ENCODE assay signal across 28 cellular contexts in the genomic region with DNA sequence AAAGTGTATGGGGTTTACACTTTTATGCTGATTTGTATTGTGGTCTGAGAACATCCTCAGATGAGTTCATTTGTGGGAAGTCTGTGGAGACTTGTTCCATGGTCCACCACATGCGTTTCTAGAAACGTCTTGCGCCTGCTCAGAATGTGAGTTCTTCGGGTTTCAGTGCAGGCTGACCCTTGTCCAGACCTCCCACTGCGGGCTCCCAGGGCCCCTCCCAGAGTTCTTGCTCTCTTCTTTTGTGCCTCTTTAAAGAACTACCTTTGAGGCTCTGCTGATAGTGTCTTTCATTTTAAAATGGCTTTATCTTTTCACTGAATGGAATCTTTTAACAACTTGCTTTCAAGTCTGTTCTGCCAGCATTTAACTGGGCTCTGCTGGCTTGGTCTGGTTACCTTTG. TPM values are rescaled to one million over a fixed set of nuclear protein-coding genes. Genes with fewer than 3 reads are reported as not detected.
DNase-seq lines count a peak whose midpoint lies in the region; ATAC-seq, FAIRE-seq and TF ChIP-seq lines count a peak whose summit lies in the region.
"Had no signal": no experiment of that assay in that cellular context is flagged by ENCODE, and none has a peak within 500 bp of the region (broad histone marks: within the 10 kb centered on the region; RNA-seq: fewer than 3 reads in every experiment).

No MANE protein-coding gene starts in this region.

- H3K4me1 Mint-ChIP-seq in activated CD4-positive, alpha-beta T cell treated with anti-CD3 and anti-CD28 coated beads, Interleukin-2, amount 10 ng/mL, durations not matched to agents 24 days and 14 days, result peaks cover 3% of the 10 kb centered on the region
- peaks cover 4 to 6% of the 10 kb centered on the region in 2 donors for H3K4me1 Mint-ChIP-seq in natural killer cell treated with Interleukin-12 subunit alpha and Interleukin-12 subunit beta and Interleukin-15 and Interleukin-18, amount 100 ng/mL, for 72 hours (ENCODE audit: low read depth in 2 of 2)
- peaks cover 0 to 7% of the 10 kb centered on the region in 2 donors for H3K4me1 Mint-ChIP-seq in natural killer cell

- H3K27ac Mint-ChIP-seq in activated CD4-positive, alpha-beta T cell treated with anti-CD3 and anti-CD28 coated beads, Interleukin-2, amount 10 ng/mL, durations not matched to agents 24 days and 14 days, result peak overlapping the region; percentile 15
- peak overlapping the region; percentile 44 to 51 for H3K27ac Mint-ChIP-seq in natural killer cell treated with Interleukin-12 subunit alpha and Interleukin-12 subunit beta and Interleukin-15 and Interleukin-18, amount 100 ng/mL, for 72 hours
- H3K27ac Mint-ChIP-seq in natural killer cell, result peak overlapping the region in 1 of 2 donors; percentile 0
- H3K27ac Mint-ChIP-seq: CD4-positive, alpha-beta T cell had no signal

- no peaks in the 10 kb centered on the region for H3K4me1 ChIP-seq in ascending aorta
- H3K4me1 ChIP-seq: BLaER1, SJCRH30 had no signal

- H3K27me3 ChIP-seq in ascending aorta, result no peaks in the 10 kb centered on the region
- H3K27me3 ChIP-seq: BLaER1, SJCRH30 had no signal

- TF ChIP-seq POLR2A in GM12891 (IDR thresholded peaks at IDR 0.05; ENCODE audit: low read depth, low read length), result no peak

- DNase-seq in activated CD4-positive, alpha-beta T cell treated with anti-CD3 and anti-CD28 coated beads, Interleukin-2, amount 10 ng/mL, durations not matched to agents 24 days and 14 days, result no peak
- DNase-seq in activated CD4-positive, alpha-beta T cell treated with anti-CD3 and anti-CD28 coated beads for 48 hours, result no peak
- DNase-seq in natural killer cell treated with Interleukin-12 subunit alpha and Interleukin-12 subunit beta and Interleukin-15 and Interleukin-18, amount 100 ng/mL, for 72 hours (ENCODE audit: low spot score), result peak; percentile 5
- DNase-seq in natural killer cell (no peak), mesenteric fat pad (ENCODE audit: low spot score) (peak; percentile 64), ascending aorta (ENCODE audit: low spot score in 2 of 2) (no peak), GM12891 (ENCODE audit: insufficient read length, low spot score) (no peak)
- DNase-seq in stimulated activated CD4-positive, alpha-beta T cell treated with anti-CD3 and anti-CD28 coated beads, Interleukin-1b, Interleukin-23, amount 100 ng/mL, for 48 hours, result no peak
- DNase-seq: ACHN; CD4-positive, alpha-beta T cell; COR-L47; DMS79; GOT3; KG1; NCI-H1092 treated with DMSO at 0.1 percent for 48 hours; NCI-H1694; NCI-H2081; NCI-H2171; NCI-H524 treated with DMSO at 0.1 percent for 48 hours; NCI-H82; OCI-M1; SJCRH30 had no signal

- H3K9me3 ChIP-seq in ascending aorta, result no peaks in the 10 kb centered on the region
- H3K9me3 ChIP-seq: SJCRH30 had no signal

- no peak overlapping the region for H3K4me3 Mint-ChIP-seq in activated CD4-positive, alpha-beta T cell treated with anti-CD3 and anti-CD28 coated beads, Interleukin-2, amount 10 ng/mL, durations not matched to agents 24 days and 14 days
- no peak overlapping the region for H3K4me3 Mint-ChIP-seq in natural killer cell treated with Interleukin-12 subunit alpha and Interleukin-12 subunit beta and Interleukin-15 and Interleukin-18, amount 100 ng/mL, for 72 hours
- no peak overlapping the region for H3K4me3 Mint-ChIP-seq in natural killer cell
- H3K4me3 Mint-ChIP-seq: CD4-positive, alpha-beta T cell had no signal

- no peak for ATAC-seq in natural killer cell treated with Interleukin-12 subunit alpha and Interleukin-12 subunit beta and Interleukin-15 and Interleukin-18, amount 100 ng/mL, for 72 hours
- ATAC-seq in natural killer cell, result no peak
- ATAC-seq: HCT116 had no signal

- FAIRE-seq in GM12891 (lab: Jason Lieb, UNC), result no peak
- FAIRE-seq: GM18507, RCC 7860 had no signal

- no peak overlapping the region for H3K4me3 ChIP-seq in ascending aorta
- H3K4me3 ChIP-seq: BLaER1, SJCRH30 had no signal

- peaks cover 66% of the 10 kb centered on the region for H3K36me3 Mint-ChIP-seq in activated CD4-positive, alpha-beta T cell treated with anti-CD3 and anti-CD28 coated beads, Interleukin-2, amount 10 ng/mL, durations not matched to agents 24 days and 14 days (ENCODE audit: low read depth)
- peaks cover 42% of the 10 kb centered on the region for H3K36me3 Mint-ChIP-seq in natural killer cell treated with Interleukin-12 subunit alpha and Interleukin-12 subunit beta and Interleukin-15 and Interleukin-18, amount 100 ng/mL, for 72 hours
- peaks cover 19% of the 10 kb centered on the region for H3K36me3 Mint-ChIP-seq in natural killer cell

- no peaks in the 10 kb centered on the region for H3K9me3 Mint-ChIP-seq in activated CD4-positive, alpha-beta T cell treated with anti-CD3 and anti-CD28 coated beads, Interleukin-2, amount 10 ng/mL, durations not matched to agents 24 days and 14 days
- no peaks in the 10 kb centered on the region for H3K9me3 Mint-ChIP-seq in natural killer cell treated with Interleukin-12 subunit alpha and Interleukin-12 subunit beta and Interleukin-15 and Interleukin-18, amount 100 ng/mL, for 72 hours
- no peaks in the 10 kb centered on the region for H3K9me3 Mint-ChIP-seq in natural killer cell
- H3K9me3 Mint-ChIP-seq: CD4-positive, alpha-beta T cell had no signal

- no peak overlapping the region for H3K27ac ChIP-seq in ascending aorta
- H3K27ac ChIP-seq: 22Rv1, BLaER1, HL-60, SJCRH30 had no signal

- no peaks in the 10 kb centered on the region for H3K27me3 Mint-ChIP-seq in activated CD4-positive, alpha-beta T cell treated with anti-CD3 and anti-CD28 coated beads, Interleukin-2, amount 10 ng/mL, durations not matched to agents 24 days and 14 days
- no peaks in the 10 kb centered on the region for H3K27me3 Mint-ChIP-seq in natural killer cell treated with Interleukin-12 subunit alpha and Interleukin-12 subunit beta and Interleukin-15 and Interleukin-18, amount 100 ng/mL, for 72 hours
- H3K27me3 Mint-ChIP-seq in natural killer cell (ENCODE audit: low read depth in 2 of 2), result no peaks in the 10 kb centered on the region
- H3K27me3 Mint-ChIP-seq: CD4-positive, alpha-beta T cell had no signal

- H3K36me3 ChIP-seq in ascending aorta, result peaks cover 54 to 77% of the 10 kb centered on the region in 2 donors

- TF ChIP-seq CTCF in natural killer cell (IDR thresholded peaks at IDR 0.05) (no peak), ascending aorta (IDR thresholded peaks at IDR 0.05) (no peak)

- intact Hi-C loops in activated CD4-positive, alpha-beta T cell treated with anti-CD3 and anti-CD28 coated beads, Interleukin-2, amount 10 ng/mL, durations not matched to agents 24 days and 14 days (cut with micrococcal nuclease), result no loop called here
- intact Hi-C loops in natural killer cell (cut with micrococcal nuclease) (no loop called here), ascending aorta (cut with DNase I) (no loop called here)

TF ChIP-seq in GM12891, 5 proteins besides CTCF, POLR2A, EP300 and RAD21:
- TF ChIP-seq PAX5 (IDR thresholded peaks at IDR 0.05; ENCODE audit: insufficient read depth, low read length, severe bottlenecking) (no peak), TAF1 (IDR thresholded peaks at IDR 0.05; ENCODE audit: low read depth, low read length) (no peak), POU2F2 (IDR thresholded peaks at IDR 0.05; ENCODE audit: low read depth, low read length) (no peak), SPI1 (IDR thresholded peaks at IDR 0.05; ENCODE audit: low read depth, low read length) (no peak), POLR2AphosphoS5 (IDR thresholded peaks at IDR 0.05; ENCODE audit: low read depth, low read length) (no peak)
TF ChIP-seq in GM12891: peak in this region for 0.

RNA-seq across cellular contexts. Expression of a gene that starts 17.6 kb away (rescaled TPM):
- 37.8 and 40.3 TPM in 2 replicates for total RNA-seq in activated CD4-positive, alpha-beta T cell treated with anti-CD3 and anti-CD28 coated beads, Interleukin-2, amount 10 ng/mL, durations not matched to agents 24 days and 14 days
- total RNA-seq in natural killer cell treated with Interleukin-12 subunit alpha and Interleukin-12 subunit beta and Interleukin-15 and Interleukin-18, amount 100 ng/mL, for 72 hours, result 10 to 100 TPM; 25.3 to 35.5 TPM
- 10 to 100 TPM; 19.2 to 25.9 (median 22.5) TPM for total RNA-seq in natural killer cell
- total RNA-seq in mesenteric fat pad, result 26.4 TPM
- 29.8 TPM for total RNA-seq in ascending aorta
- 106 TPM for polyA plus RNA-seq in GM12891 (2012; ENCODE audit: low read depth, missing spikeins)

RNA-seq across cellular contexts. Expression of a gene that starts 19.1 kb away (rescaled TPM):
- 107 and 108 TPM in 2 replicates for total RNA-seq in activated CD4-positive, alpha-beta T cell treated with anti-CD3 and anti-CD28 coated beads, Interleukin-2, amount 10 ng/mL, durations not matched to agents 24 days and 14 days
- 10 to 100 TPM; 45.3 to 62.7 TPM for total RNA-seq in natural killer cell treated with Interleukin-12 subunit alpha and Interleukin-12 subunit beta and Interleukin-15 and Interleukin-18, amount 100 ng/mL, for 72 hours
- total RNA-seq in natural killer cell, result 10 to 100 TPM; 14.1 to 21.2 (median 17.1) TPM
- total RNA-seq in mesenteric fat pad, result 50.4 TPM
- total RNA-seq in ascending aorta, result 21.4 TPM
- polyA plus RNA-seq in GM12891 (2012; ENCODE audit: low read depth, missing spikeins), result 107 TPM

Comparison
In these comparisons a context has a peak if more than half of its experiments do, and no peak if none do; other contexts are left out.
1. DNase-seq: peak in natural killer cell treated with Interleukin-12 subunit alpha and Interleukin-12 subunit beta and Interleukin-15 and Interleukin-18, amount 100 ng/mL, for 72 hours (single experiment) and mesenteric fat pad (single experiment); none in activated CD4-positive, alpha-beta T cell treated with anti-CD3 and anti-CD28 coated beads, Interleukin-2, amount 10 ng/mL, durations not matched to agents 24 days and 14 days (single experiment), activated CD4-positive, alpha-beta T cell treated with anti-CD3 and anti-CD28 coated beads for 48 hours (single experiment), natural killer cell (single experiment), ascending aorta (0 of 2), stimulated activated CD4-positive, alpha-beta T cell treated with anti-CD3 and anti-CD28 coated beads, Interleukin-1b, Interleukin-23, amount 100 ng/mL, for 48 hours (single experiment) and GM12891 (single experiment).